In the genomic region with DNA sequence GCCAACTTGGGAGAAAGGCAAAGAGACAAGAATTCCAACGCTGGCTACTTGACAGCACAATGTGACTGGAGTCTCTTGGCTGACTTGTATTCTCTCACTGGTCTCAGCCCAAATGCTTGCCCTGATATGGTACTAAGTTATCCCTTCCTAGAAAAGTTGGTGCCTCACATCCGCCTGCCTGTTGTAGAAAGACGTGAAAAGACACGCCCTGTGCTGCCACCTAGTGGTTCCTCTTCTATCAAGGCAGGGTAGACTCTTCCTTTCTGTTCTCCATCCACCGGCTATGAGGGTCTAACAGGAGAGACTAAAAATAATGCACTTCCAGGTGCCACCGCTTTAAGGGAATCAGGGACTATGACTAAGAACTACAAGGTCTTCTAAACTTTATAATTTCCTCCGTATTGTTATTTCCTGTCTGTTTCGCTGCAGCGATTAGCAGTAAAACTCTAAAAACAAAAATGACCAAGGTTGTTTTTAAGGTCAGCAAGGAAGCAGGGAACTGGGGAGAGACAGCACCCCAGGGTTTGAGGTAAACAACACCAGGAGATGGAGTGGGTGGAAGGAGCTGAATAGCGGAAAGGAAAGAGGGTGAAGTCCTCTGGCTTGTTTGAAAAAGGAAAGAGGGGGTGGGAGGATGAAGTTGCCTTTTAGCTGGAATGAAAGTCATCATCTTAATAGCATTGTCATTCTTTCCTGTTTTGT, we compare ENCODE assay signal across 8 cellular contexts.
A peak's percentile ranks its signal among the peaks of the same experiment; 100 is the strongest.
DNase-seq lines count a peak whose midpoint lies in the region; ATAC-seq and TF ChIP-seq lines count a peak whose summit lies in the region.

No MANE protein-coding gene starts in this region.

- no peaks in the 10 kb centered on the region for H3K9me3 Mint-ChIP-seq in Calu3 (ENCODE audit: low read depth, unreplicated experiment)
- H3K9me3 Mint-ChIP-seq in H9, result no peaks in the 10 kb centered on the region; a peak in 1 of 5 replicates

- H4K91ac ChIP-seq in H9 (ENCODE audit: insufficient read length, low read depth, low read length), result no peak overlapping the region

- H2AFZ ChIP-seq in H9 (ENCODE audit: low read length), result no peak overlapping the region

- no peak overlapping the region for H3T11ph ChIP-seq in H9 (ENCODE audit: low read length)

- H3K56ac ChIP-seq in H9 (ENCODE audit: insufficient read length, low read depth, low read length), result no peak overlapping the region

- H4K5ac ChIP-seq in H9 (ENCODE audit: insufficient read length, low read depth, low read length), result no peak overlapping the region

- no peak overlapping the region for H3K27ac Mint-ChIP-seq in Calu3 (ENCODE audit: unreplicated experiment)
- H3K27ac Mint-ChIP-seq in H9, result peak overlapping the region in 1 of 3 experiments; percentile 45; a peak in 1 of 7 replicates

- H3K4me2 ChIP-seq in H9 (ENCODE audit: insufficient read depth, insufficient read length, low read length), result no peak overlapping the region

- H3K18ac ChIP-seq in H9 (ENCODE audit: insufficient read length, low read depth, low read length), result no peak overlapping the region

- H3K9ac ChIP-seq in H9 (ENCODE audit: extremely low read depth, insufficient read length, low read length) (peak overlapping the region; percentile 5), rectal smooth muscle tissue (ENCODE audit: low read length) (no peak overlapping the region)

- H3K36me3 ChIP-seq in rectal smooth muscle tissue (ENCODE audit: control insufficient read depth, insufficient read depth, low read length), result no peaks in the 10 kb centered on the region
- H3K36me3 ChIP-seq in uterus, result no peaks in the 10 kb centered on the region

- no peaks in the 10 kb centered on the region for H3K36me3 Mint-ChIP-seq in Calu3 (ENCODE audit: insufficient read depth, unreplicated experiment)
- H3K36me3 Mint-ChIP-seq in H9 (ENCODE audit: insufficient read depth in 1 of 3, low read depth in 3 of 3), result no peaks in the 10 kb centered on the region

- DNase-seq in Calu3 (peak; percentile 81), H9 (peak; percentile 94), NCI-H1694 treated with DMSO at 0.1 percent for 48 hours (lab: John Stamatoyannopoulos, UW) (peak; percentile 94), T-helper 1 cell (peak; percentile 54 to 93 (median 78)), amniotic epithelial cell (ENCODE audit: low read depth) (peak; percentile 81), left cardiac atrium (peak; percentile 94), uterus (peak; percentile 86 to 96)

- no CpG with 5 or more reads among the region's 10 CpGs for WGBS in H9 (ENCODE audit: extremely low coverage, insufficient read length, low lambda C conversion rate)

- H3K23me2 ChIP-seq in H9 (ENCODE audit: insufficient read length, low read depth, low read length, poor library complexity, severe bottlenecking), result no peaks in the 10 kb centered on the region

- H2AK5ac ChIP-seq in H9 (ENCODE audit: insufficient read length, low read length), result no peak overlapping the region

- no TSS peak for BruUV-seq in Calu3 (replicated peaks; lab: Mats Ljungman, UMichigan)

- H3K27me3 ChIP-seq in H9 (ENCODE audit: insufficient read depth, low read length) (no peaks in the 10 kb centered on the region), rectal smooth muscle tissue (ENCODE audit: control insufficient read depth, insufficient read depth, low read length) (no peaks in the 10 kb centered on the region), uterus (no peaks in the 10 kb centered on the region)

- H3K9me3 ChIP-seq in H9 (ENCODE audit: control insufficient read depth, low read depth, low read length) (no peaks in the 10 kb centered on the region), uterus (no peaks in the 10 kb centered on the region)

- no peaks in the 10 kb centered on the region for H3K4me1 ChIP-seq in H9 (ENCODE audit: insufficient read depth, low read length)
- peaks cover 7% of the 10 kb centered on the region for H3K4me1 ChIP-seq in rectal smooth muscle tissue (ENCODE audit: control insufficient read depth, insufficient read depth, low read length)
- H3K4me1 ChIP-seq in uterus, result peaks cover 0 to 4% of the 10 kb centered on the region in 2 donors

- peak; percentile 91 to 93 for ATAC-seq in left cardiac atrium

- no peak overlapping the region for H3K4ac ChIP-seq in H9 (ENCODE audit: low read depth, low read length)

- no peaks in the 10 kb centered on the region for H3K79me2 ChIP-seq in H9 (ENCODE audit: insufficient read depth, low read length)

- no peaks in the 10 kb centered on the region for H3K79me1 ChIP-seq in H9 (ENCODE audit: insufficient read depth, low read depth, low read length, poor library complexity, severe bottlenecking)

- H2BK5ac ChIP-seq in H9 (ENCODE audit: insufficient read length, low read length), result no peak overlapping the region

- CTCF ChIA-PET in Calu3 (lab: Charles Lee), result interaction anchor here (0.8 to 1.7 kb wide), 6 partner anchors 111 to 130 kb away, joined by 4 to 7 read pairs (median 6); no protein-coding TSS in a partner anchor

- H3K4me3 ChIP-seq in rectal smooth muscle tissue (ENCODE audit: low read length) (no peak overlapping the region), uterus (no peak overlapping the region)

- intact Hi-C loops in Calu3 (cut with micrococcal nuclease; ENCODE audit: unreplicated experiment) (loop anchor here (1.0 to 2.0 kb wide), 3 partner anchors 112 to 220 kb away; partner anchors contain the start of gene GDPD1), left cardiac atrium (cut with DNase I) (loop anchor here (1.0 to 5.0 kb wide), 4 partner anchors 109 to 130 kb away; partner anchors contain the start of gene YPEL2 (in 1 of the 2)), uterus (cut with DNase I; ENCODE audit: low total_unique reads) (loop anchor here (5.0 kb wide), 1 partner anchor 124 kb away; no protein-coding TSS in a partner anchor)

- no peak for TF ChIP-seq POLR2A in uterus (IDR thresholded peaks at IDR 0.05)

- H3K23ac ChIP-seq in H9 (ENCODE audit: insufficient read length, low read depth, low read length), result no peak overlapping the region

- H2BK120ac ChIP-seq in H9 (ENCODE audit: low read depth, low read length, poor library complexity, severe bottlenecking), result no peak overlapping the region

- H3K4me3 Mint-ChIP-seq in Calu3 (ENCODE audit: low read depth, unreplicated experiment) (no peak overlapping the region), H9 (no peak overlapping the region)

- no peak overlapping the region for H4K8ac ChIP-seq in H9 (replicated peaks; ENCODE audit: insufficient read length, low read depth, low read length)

- H3K14ac ChIP-seq in H9 (ENCODE audit: insufficient read depth, low read length), result no peak overlapping the region

- H2BK20ac ChIP-seq in H9 (ENCODE audit: low read depth, low read length, poor library complexity, severe bottlenecking), result no peak overlapping the region

- peak; percentile 58 for TF ChIP-seq CTCF in Calu3 (IDR thresholded peaks at IDR 0.05; ENCODE audit: unreplicated experiment)
- peak; percentile 91 for TF ChIP-seq CTCF in H9 (conservative IDR thresholded peaks at IDR 0.05)
- peak; percentile 82 to 97 (median 92) for TF ChIP-seq CTCF in uterus (IDR thresholded peaks at IDR 0.05)

- H3K4me1 Mint-ChIP-seq in Calu3 (ENCODE audit: low read depth, unreplicated experiment), result peaks cover 7% of the 10 kb centered on the region
- H3K4me1 Mint-ChIP-seq in H9, result peaks cover 6 to 9% of the 10 kb centered on the region in 2 experiments

- H2BK12ac ChIP-seq in H9 (ENCODE audit: insufficient read length, low read depth, low read length), result no peak overlapping the region

- H4K20me1 ChIP-seq in H9 (ENCODE audit: control insufficient read depth, insufficient read depth, insufficient read length), result no peaks in the 10 kb centered on the region

- H3K27me3 Mint-ChIP-seq in Calu3 (ENCODE audit: unreplicated experiment), result no peaks in the 10 kb centered on the region
- no peaks in the 10 kb centered on the region for H3K27me3 Mint-ChIP-seq in H9 (ENCODE audit: low read depth)

- H2BK15ac ChIP-seq in H9 (ENCODE audit: low read depth, low read length), result no peak overlapping the region

- no peak overlapping the region for H3K27ac ChIP-seq in H9 (ENCODE audit: insufficient read length, low read depth, low read length)
- peak overlapping the region; percentile 53 for H3K27ac ChIP-seq in rectal smooth muscle tissue (ENCODE audit: low read depth, low read length)
- peak overlapping the region; percentile 67 to 79 for H3K27ac ChIP-seq in uterus
